In genomic region chr10:16967000-16967865, GRCh38 we compare ENCODE assay signal across 1 cellular context.
TF ChIP-seq lines count a peak whose summit lies in the region.

No MANE protein-coding gene starts in this region.

TF ChIP-seq in H1, 55 proteins besides CTCF, POLR2A, EP300 and RAD21 (continued from another document):
- TF ChIP-seq SIX5 (IDR thresholded peaks at IDR 0.05; ENCODE audit: low read depth, low read length) (no peak), KDM5A (IDR thresholded peaks at IDR 0.05; ENCODE audit: low read length) (no peak), EGR1 (IDR thresholded peaks at IDR 0.05; ENCODE audit: borderline replicate concordance, low read depth, low read length) (no peak), POLR2AphosphoS5 (IDR thresholded peaks at IDR 0.05; ENCODE audit: low read depth, low read length) (no peak), HDAC6 (IDR thresholded peaks at IDR 0.05; ENCODE audit: low read depth, low read length) (no peak), NANOG (IDR thresholded peaks at IDR 0.05; ENCODE audit: insufficient read depth, low read depth, low read length, poor library complexity, severe bottlenecking) (no peak), USF2 (IDR thresholded peaks at IDR 0.05; ENCODE audit: low read length) (no peak), CHD2 (IDR thresholded peaks at IDR 0.05; ENCODE audit: low read length) (no peak), KDM1A (IDR thresholded peaks at IDR 0.05; ENCODE audit: borderline replicate concordance, low read length) (no peak)
